Comparison of ENCODE assay signal across 8 cellular contexts in the genomic region with DNA sequence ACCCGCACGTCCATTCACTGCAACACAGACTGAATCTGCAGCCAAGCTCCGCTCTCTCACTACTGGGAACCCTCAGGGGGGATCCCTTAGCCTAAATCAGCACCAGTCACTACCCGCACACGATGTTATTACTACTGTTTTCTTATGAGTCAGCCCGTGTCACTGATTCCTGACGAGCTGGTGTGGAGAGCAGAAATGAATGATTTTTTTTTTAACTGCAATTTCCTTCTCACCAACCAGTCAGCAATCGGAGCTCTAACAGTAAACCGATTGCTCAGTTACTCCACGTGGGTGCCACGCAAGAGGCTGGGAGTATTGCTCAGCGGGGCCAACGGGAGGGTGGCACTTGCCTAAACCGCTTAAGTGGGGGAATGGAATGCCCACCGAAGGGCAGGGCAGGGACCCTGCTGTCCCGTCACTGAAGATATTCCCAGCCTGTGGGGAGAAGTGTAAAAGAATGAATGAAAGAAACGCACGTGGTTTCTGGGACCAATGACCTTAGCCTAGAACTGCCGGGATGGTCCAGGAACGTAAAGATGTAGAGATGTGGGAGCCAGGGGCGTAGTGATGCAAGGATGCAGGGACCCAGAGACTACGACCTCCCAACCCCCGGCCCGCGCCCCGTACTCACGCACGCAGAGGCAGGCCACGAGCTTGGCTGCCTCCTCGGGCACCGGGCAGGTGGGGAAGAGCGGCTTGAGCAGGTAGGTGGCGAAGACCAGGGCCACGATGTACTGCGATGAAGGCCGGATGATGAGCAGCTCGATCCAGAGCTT. TPM values are rescaled to one million over a fixed set of nuclear protein-coding genes. Genes with fewer than 3 reads are reported as not detected.
DNase-seq lines count a peak whose midpoint lies in the region; ATAC-seq and TF ChIP-seq lines count a peak whose summit lies in the region.
"Not testable (repeated sequence)": the region's sequence is repeated elsewhere in the genome, so short reads cannot be mapped to it uniquely, and the experiment has no call there.

No MANE protein-coding gene starts in this region.

- peak in 1 of 2 experiments; percentile 27 for DNase-seq in Caco-2
- peak; percentile 37 for DNase-seq in GOT3 (lab: John Stamatoyannopoulos, UW)
- peak; percentile 54 for DNase-seq in LoVo (ENCODE audit: low spot score)
- DNase-seq in T-helper 2 cell treated with Interferon-gamma antibody and Interleukin-4, amounts not matched to agents 5 μg/mL and 100 μg/mL, for 36 hours (ENCODE audit: low spot score): peak; percentile 79
- DNase-seq in activated naive CD8-positive, alpha-beta T cell treated with anti-CD3 and anti-CD28 coated beads, Interleukin-2, amount 50 U/mL, for 24 hours: peak; percentile 66
- peak; percentile 88 to 90 for DNase-seq in foreskin fibroblast
- DNase-seq in natural killer cell: not testable (repeated sequence)
- DNase-seq in stimulated activated CD8-positive, alpha-beta memory T cell treated with anti-CD3 and anti-CD28 coated beads, Interleukin-4, amount 100 ng/mL, for 48 hours: peak; percentile 77

- not testable (repeated sequence) for H3K9me3 Mint-ChIP-seq in Caco-2 (ENCODE audit: unreplicated experiment); T-helper 2 cell treated with Interferon-gamma antibody and Interleukin-4, amounts not matched to agents 5 μg/mL and 100 μg/mL, for 36 hours; activated naive CD8-positive, alpha-beta T cell treated with anti-CD3 and anti-CD28 coated beads, Interleukin-2, amount 50 U/mL, for 24 hours; natural killer cell

- CTCF ChIA-PET in Caco-2 (lab: Charles Lee): interaction anchor here (1.7 to 6.6 kb wide), 2 partner anchors 19 to 89 kb away, joined by 6 to 106 read pairs; no protein-coding TSS in a partner anchor

- H3K4me1 ChIP-seq in Caco-2: peaks cover 35% of the 10 kb centered on the region

- intact Hi-C loops in Caco-2 (cut with micrococcal nuclease; ENCODE audit: unreplicated experiment); natural killer cell (cut with micrococcal nuclease): not testable (repeated sequence)

- POLR2A ChIA-PET in Caco-2 (lab: Charles Lee): interaction anchor here (2.3 to 4.7 kb wide), 4 partner anchors 16 to 103 kb away, joined by 8 to 54 read pairs (median 34); a partner anchor contains a TSS

- H3K27ac Mint-ChIP-seq in Caco-2 (ENCODE audit: unreplicated experiment): peak overlapping the region; percentile 95
- H3K27ac Mint-ChIP-seq in T-helper 2 cell treated with Interferon-gamma antibody and Interleukin-4, amounts not matched to agents 5 μg/mL and 100 μg/mL, for 36 hours: peak overlapping the region; percentile 99
- peak overlapping the region; percentile 100 for H3K27ac Mint-ChIP-seq in activated naive CD8-positive, alpha-beta T cell treated with anti-CD3 and anti-CD28 coated beads, Interleukin-2, amount 50 U/mL, for 24 hours
- peak overlapping the region; percentile 90 to 94 for H3K27ac Mint-ChIP-seq in natural killer cell

- H3K36me3 Mint-ChIP-seq in Caco-2 (ENCODE audit: insufficient read depth, unreplicated experiment): peaks cover 95% of the 10 kb centered on the region
- peaks cover 42% of the 10 kb centered on the region for H3K36me3 Mint-ChIP-seq in T-helper 2 cell treated with Interferon-gamma antibody and Interleukin-4, amounts not matched to agents 5 μg/mL and 100 μg/mL, for 36 hours (ENCODE audit: low read depth)
- peaks cover 47% of the 10 kb centered on the region for H3K36me3 Mint-ChIP-seq in activated naive CD8-positive, alpha-beta T cell treated with anti-CD3 and anti-CD28 coated beads, Interleukin-2, amount 50 U/mL, for 24 hours (ENCODE audit: low read depth)
- not testable (repeated sequence) for H3K36me3 Mint-ChIP-seq in natural killer cell

- H3K9me3 ChIP-seq in Caco-2: not testable (repeated sequence)

- H3K4me3 Mint-ChIP-seq in Caco-2 (ENCODE audit: unreplicated experiment): peak overlapping the region; percentile 90
- peak overlapping the region; percentile 98 for H3K4me3 Mint-ChIP-seq in T-helper 2 cell treated with Interferon-gamma antibody and Interleukin-4, amounts not matched to agents 5 μg/mL and 100 μg/mL, for 36 hours
- peak overlapping the region; percentile 99 for H3K4me3 Mint-ChIP-seq in activated naive CD8-positive, alpha-beta T cell treated with anti-CD3 and anti-CD28 coated beads, Interleukin-2, amount 50 U/mL, for 24 hours
- peak overlapping the region; percentile 90 for H3K4me3 Mint-ChIP-seq in natural killer cell

- not testable (repeated sequence) for H3K36me3 ChIP-seq in Caco-2 (ENCODE audit: control insufficient read depth, insufficient read depth, low read length)

- not testable (repeated sequence) for H3K27me3 ChIP-seq in Caco-2 (replicated peaks; ENCODE audit: control insufficient read depth, insufficient read depth, low read length)

- not testable (repeated sequence) for TF ChIP-seq CTCF in Caco-2 (IDR thresholded peaks at IDR 0.05; ENCODE audit: insufficient read depth in 1 of 2, low read depth in 1 of 2, low read length in 1 of 2, severe bottlenecking in 1 of 2, unreplicated experiment in 1 of 2); foreskin fibroblast (IDR thresholded peaks at IDR 0.05; ENCODE audit: low read depth, low read length); natural killer cell (IDR thresholded peaks at IDR 0.05)

- BruUV-seq in Caco-2 (replicated peaks; lab: Mats Ljungman, UMichigan): TSS peak; percentile 50

- ATAC-seq in activated naive CD8-positive, alpha-beta T cell treated with anti-CD3 and anti-CD28 coated beads, Interleukin-2, amount 50 U/mL, for 24 hours: peak; percentile 61
- ATAC-seq in natural killer cell: peak in 2 of 3 donors; percentile 28 to 33

- not testable (repeated sequence) for H3K27me3 Mint-ChIP-seq in Caco-2 (ENCODE audit: insufficient read depth, unreplicated experiment); T-helper 2 cell treated with Interferon-gamma antibody and Interleukin-4, amounts not matched to agents 5 μg/mL and 100 μg/mL, for 36 hours (ENCODE audit: low read depth); activated naive CD8-positive, alpha-beta T cell treated with anti-CD3 and anti-CD28 coated beads, Interleukin-2, amount 50 U/mL, for 24 hours
- H3K27me3 Mint-ChIP-seq in natural killer cell (ENCODE audit: low read depth in 2 of 2): peaks cover 7 to 15% of the 10 kb centered on the region in 2 donors

- peak overlapping the region; percentile 92 for H3K4me3 ChIP-seq in Caco-2 (ENCODE audit: low read depth, low read length)
- peak overlapping the region; percentile 64 to 71 for H3K4me3 ChIP-seq in foreskin fibroblast (ENCODE audit: low read depth in 1 of 2, low read length in 2 of 2)

- H3K4me1 Mint-ChIP-seq in Caco-2 (ENCODE audit: low read depth, unreplicated experiment) (peaks cover 41% of the 10 kb centered on the region), natural killer cell (peaks cover 9 to 17% of the 10 kb centered on the region in 2 donors)
- H3K4me1 Mint-ChIP-seq in T-helper 2 cell treated with Interferon-gamma antibody and Interleukin-4, amounts not matched to agents 5 μg/mL and 100 μg/mL, for 36 hours (ENCODE audit: low read depth): peaks cover 52% of the 10 kb centered on the region
- H3K4me1 Mint-ChIP-seq in activated naive CD8-positive, alpha-beta T cell treated with anti-CD3 and anti-CD28 coated beads, Interleukin-2, amount 50 U/mL, for 24 hours: peaks cover 59% of the 10 kb centered on the region

RNA-seq across cellular contexts. Expression of a gene that starts 0.9 kb away (rescaled TPM):
- 495 and 534 TPM in 2 replicates for total RNA-seq in Caco-2 (2022)
- total RNA-seq in natural killer cell: 10 to 100 TPM; 27.2 to 66.1 (median 34.2) TPM
